Comparison of ENCODE assay signal across 27 cellular contexts in the genomic region with DNA sequence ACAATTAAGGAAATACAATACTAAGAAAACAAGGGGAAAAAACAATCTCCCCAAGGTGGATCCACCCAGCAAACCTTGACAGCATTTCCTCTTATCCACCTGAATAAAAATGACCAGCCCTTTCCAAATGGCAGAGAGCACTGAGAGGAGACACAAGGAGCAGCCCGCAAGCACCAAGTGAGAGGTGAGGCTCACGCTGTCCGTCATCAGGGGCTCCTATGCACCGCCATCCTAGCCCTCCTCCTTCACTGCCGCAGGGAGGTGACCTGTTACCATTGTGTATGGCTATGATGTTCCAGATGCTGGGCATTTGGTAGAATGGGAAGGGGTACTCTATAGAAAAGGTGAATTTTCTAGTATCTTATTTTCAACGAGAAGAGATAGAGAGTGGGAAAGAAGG. TPM values are rescaled to one million over a fixed set of nuclear protein-coding genes. Genes with fewer than 3 reads are reported as not detected.
"Had no signal": no experiment of that assay in that cellular context is flagged by ENCODE, and none has a peak within 500 bp of the region (broad histone marks: within the 10 kb centered on the region; RNA-seq: fewer than 3 reads in every experiment).

No MANE protein-coding gene starts in this region.

- H3K27me3 ChIP-seq: colonic mucosa, ovary, right atrium auricular region, thyroid gland, upper lobe of left lung, vagina had no signal

- H3K36me3 Mint-ChIP-seq: naive thymus-derived CD4-positive, alpha-beta T cell had no signal

- ATAC-seq: stimulated activated naive CD8-positive, alpha-beta T cell treated with anti-CD3 and anti-CD28 coated beads, Interleukin-15, Interleukin-2, amounts not matched to agents 100 U/mL and 50 U/mL, for 24 hours had no signal

- H3K4me3 Mint-ChIP-seq: naive thymus-derived CD4-positive, alpha-beta T cell had no signal

- H3K9me3 ChIP-seq: colonic mucosa, heart left ventricle, ovary, right atrium auricular region, sigmoid colon, suprapubic skin, thyroid gland, upper lobe of left lung, vagina had no signal

- H3K4me1 ChIP-seq: right atrium auricular region, sigmoid colon, vagina had no signal

- H3K36me3 ChIP-seq: colonic mucosa, heart left ventricle, ovary, right atrium auricular region, sigmoid colon, suprapubic skin, thyroid gland, upper lobe of left lung, vagina had no signal

- DNase-seq: dorsolateral prefrontal cortex; effector CD8-positive, alpha-beta T cell; heart left ventricle; hippocampal formation; left ventricle myocardium superior; naive thymus-derived CD4-positive, alpha-beta T cell; nucleus accumbens; ovary; sigmoid colon; stimulated activated CD4-positive, alpha-beta T cell treated with anti-CD3 and anti-CD28 coated beads, Interleukin-12 subunit alpha, Interleukin-12 subunit beta, amount 100 ng/mL, for 4 hours; stimulated activated naive CD8-positive, alpha-beta T cell treated with anti-CD3 and anti-CD28 coated beads, Interleukin-15, Interleukin-2, amounts not matched to agents 100 U/mL and 50 U/mL, for 24 hours had no signal

- H3K27ac ChIP-seq: dorsolateral prefrontal cortex, heart left ventricle, ovary, right atrium auricular region, sigmoid colon, skin epidermis, suprapubic skin, upper lobe of left lung, vagina had no signal

- H3K4me3 ChIP-seq: colonic mucosa, dorsolateral prefrontal cortex, heart left ventricle, lung, ovary, right atrium auricular region, sigmoid colon, skin epidermis, suprapubic skin, thyroid gland, upper lobe of left lung, vagina had no signal

RNA-seq across cellular contexts. Expression of a gene that starts 31.2 kb away (rescaled TPM):
- total RNA-seq: colonic mucosa; dorsolateral prefrontal cortex; fibroblast of lung; frontal cortex; glomerular endothelial cell; heart left ventricle; kidney epithelial cell; left colon; left ventricle myocardium superior; lung; mononuclear cell; naive thymus-derived CD4-positive, alpha-beta T cell; posterior vena cava; sigmoid colon; thyroid gland; upper lobe of left lung; vagina had no signal
- polyA plus RNA-seq: fibroblast of lung; heart left ventricle; naive thymus-derived CD4-positive, alpha-beta T cell; neural cell; sigmoid colon had no signal
